In the genomic region with DNA sequence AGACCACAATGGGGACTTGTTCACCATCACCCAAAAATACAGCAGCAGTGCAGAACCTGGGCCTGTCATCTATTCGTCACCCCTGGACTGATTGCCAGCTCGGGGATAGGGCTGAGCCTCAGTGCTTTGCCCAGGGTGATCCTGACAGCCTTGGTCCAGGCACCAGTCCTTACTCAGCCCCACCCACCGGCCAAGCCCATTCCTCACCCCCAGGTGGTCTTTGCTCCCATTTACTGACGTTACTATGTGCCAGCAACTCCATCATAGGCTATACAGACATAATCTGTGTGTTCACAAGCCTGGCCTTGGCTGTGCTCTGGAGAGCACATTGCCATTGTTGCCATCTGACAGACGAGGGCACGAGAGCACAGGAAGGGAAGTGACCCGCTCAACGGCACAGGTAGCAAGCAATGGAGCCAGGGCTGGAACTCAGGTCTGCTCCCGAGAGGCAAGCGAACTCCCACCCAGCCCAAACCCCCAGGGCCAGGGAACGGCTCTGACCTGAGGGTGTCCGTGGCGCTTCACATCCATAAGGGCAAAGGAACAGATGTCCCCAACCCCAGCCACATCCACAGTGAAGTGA, we compare ENCODE assay signal across 1 cellular context.
A peak's percentile ranks its signal among the peaks of the same experiment; 100 is the strongest.
TF ChIP-seq lines count a peak whose summit lies in the region.

No MANE protein-coding gene starts in this region.

TF ChIP-seq in HepG2, 621 proteins besides CTCF, POLR2A, EP300 and RAD21:
- TF ChIP-seq, protein P1, sequence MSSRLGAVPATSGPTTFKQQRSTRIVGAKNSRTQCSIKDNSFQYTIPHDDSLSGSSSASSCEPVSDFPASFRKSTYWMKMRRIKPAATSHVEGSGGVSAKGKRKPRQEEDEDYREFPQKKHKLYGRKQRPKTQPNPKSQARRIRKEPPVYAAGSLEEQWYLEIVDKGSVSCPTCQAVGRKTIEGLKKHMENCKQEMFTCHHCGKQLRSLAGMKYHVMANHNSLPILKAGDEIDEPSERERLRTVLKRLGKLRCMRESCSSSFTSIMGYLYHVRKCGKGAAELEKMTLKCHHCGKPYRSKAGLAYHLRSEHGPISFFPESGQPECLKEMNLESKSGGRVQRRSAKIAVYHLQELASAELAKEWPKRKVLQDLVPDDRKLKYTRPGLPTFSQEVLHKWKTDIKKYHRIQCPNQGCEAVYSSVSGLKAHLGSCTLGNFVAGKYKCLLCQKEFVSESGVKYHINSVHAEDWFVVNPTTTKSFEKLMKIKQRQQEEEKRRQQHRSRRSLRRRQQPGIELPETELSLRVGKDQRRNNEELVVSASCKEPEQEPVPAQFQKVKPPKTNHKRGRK (CRISPR knock-in tag; IDR thresholded peaks at IDR 0.05): no peak
- TF ChIP-seq ZNF292 (CRISPR knock-in tag; IDR thresholded peaks at IDR 0.05; ENCODE audit: borderline replicate concordance, low read depth): 0 out of 2 replicates have a peak, but pooled peaks have one; percentile 6
- 0 out of 2 replicates have a peak, but pooled peaks have one; percentile 0 for TF ChIP-seq MXD4 (CRISPR knock-in tag; IDR thresholded peaks at IDR 0.05)
- no peak for TF ChIP-seq HHEX (CRISPR knock-in tag; IDR thresholded peaks at IDR 0.05)
TF ChIP-seq in HepG2: peak in this region for 2.
